In genomic region chr2:11133238-11133935, GRCh38 we compare ENCODE assay signal across 1 cellular context.
TF ChIP-seq lines count a peak whose summit lies in the region.

No MANE protein-coding gene starts in this region.

TF ChIP-seq in WTC11, 78 proteins besides CTCF, POLR2A, EP300 and RAD21 (continued from another document and continues in another):
- TF ChIP-seq, protein P1, sequence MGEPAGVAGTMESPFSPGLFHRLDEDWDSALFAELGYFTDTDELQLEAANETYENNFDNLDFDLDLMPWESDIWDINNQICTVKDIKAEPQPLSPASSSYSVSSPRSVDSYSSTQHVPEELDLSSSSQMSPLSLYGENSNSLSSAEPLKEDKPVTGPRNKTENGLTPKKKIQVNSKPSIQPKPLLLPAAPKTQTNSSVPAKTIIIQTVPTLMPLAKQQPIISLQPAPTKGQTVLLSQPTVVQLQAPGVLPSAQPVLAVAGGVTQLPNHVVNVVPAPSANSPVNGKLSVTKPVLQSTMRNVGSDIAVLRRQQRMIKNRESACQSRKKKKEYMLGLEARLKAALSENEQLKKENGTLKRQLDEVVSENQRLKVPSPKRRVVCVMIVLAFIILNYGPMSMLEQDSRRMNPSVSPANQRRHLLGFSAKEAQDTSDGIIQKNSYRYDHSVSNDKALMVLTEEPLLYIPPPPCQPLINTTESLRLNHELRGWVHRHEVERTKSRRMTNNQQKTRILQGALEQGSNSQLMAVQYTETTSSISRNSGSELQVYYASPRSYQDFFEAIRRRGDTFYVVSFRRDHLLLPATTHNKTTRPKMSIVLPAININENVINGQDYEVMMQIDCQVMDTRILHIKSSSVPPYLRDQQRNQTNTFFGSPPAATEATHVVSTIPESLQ (CRISPR knock-in tag; IDR thresholded peaks at IDR 0.05) = no peak
- TF ChIP-seq PREB (CRISPR knock-in tag; IDR thresholded peaks at IDR 0.05; ENCODE audit: borderline replicate concordance) (no peak), GABPB1 (CRISPR knock-in tag; IDR thresholded peaks at IDR 0.05) (0 out of 2 replicates have a peak, but pooled peaks have one; percentile 8), CBFB (CRISPR knock-in tag; IDR thresholded peaks at IDR 0.05; ENCODE audit: low read depth) (no peak), JUN (CRISPR knock-in tag; IDR thresholded peaks at IDR 0.05) (no peak), ZNF232 (CRISPR knock-in tag; IDR thresholded peaks at IDR 0.05) (no peak), NR2C2 (CRISPR knock-in tag; IDR thresholded peaks at IDR 0.05) (no peak), STAT6 (CRISPR knock-in tag; conservative IDR thresholded peaks at IDR 0.05; ENCODE audit: low read depth) (no peak), ZNF138 (CRISPR knock-in tag; conservative IDR thresholded peaks at IDR 0.05) (no peak), ZNF263 (CRISPR knock-in tag; IDR thresholded peaks at IDR 0.05; ENCODE audit: low read depth) (no peak), FOXK1 (CRISPR knock-in tag; IDR thresholded peaks at IDR 0.05) (no peak), ESRRA (CRISPR knock-in tag; IDR thresholded peaks at IDR 0.05; ENCODE audit: borderline replicate concordance) (no peak), ZNF423 (CRISPR knock-in tag; IDR thresholded peaks at IDR 0.05) (peak; percentile 57; the same call in 1 of the 2 replicates), SMAD4 (CRISPR knock-in tag; IDR thresholded peaks at IDR 0.05) (no peak), NR1H2 (CRISPR knock-in tag; IDR thresholded peaks at IDR 0.05) (no peak), USF1 (CRISPR knock-in tag; IDR thresholded peaks at IDR 0.05) (no peak), ERG (CRISPR knock-in tag; IDR thresholded peaks at IDR 0.05) (no peak), ELF4 (CRISPR knock-in tag; IDR thresholded peaks at IDR 0.05; ENCODE audit: low read depth) (no peak), PRDM15 (CRISPR knock-in tag; IDR thresholded peaks at IDR 0.05) (no peak), NR3C1 (CRISPR knock-in tag; conservative IDR thresholded peaks at IDR 0.05; ENCODE audit: low read depth) (no peak), NFATC4 (CRISPR knock-in tag; IDR thresholded peaks at IDR 0.05) (no peak), MLX (CRISPR knock-in tag; IDR thresholded peaks at IDR 0.05) (no peak), SOX15 (CRISPR knock-in tag; IDR thresholded peaks at IDR 0.05) (no peak), FOXP1 (CRISPR knock-in tag; IDR thresholded peaks at IDR 0.05; ENCODE audit: borderline replicate concordance) (0 out of 2 replicates have a peak, but pooled peaks have one; percentile 17), RELA (CRISPR knock-in tag; IDR thresholded peaks at IDR 0.05; ENCODE audit: borderline replicate concordance) (no peak), TEAD4 (CRISPR knock-in tag; IDR thresholded peaks at IDR 0.05) (no peak), EMX1 (CRISPR knock-in tag; IDR thresholded peaks at IDR 0.05) (no peak), RORB (CRISPR knock-in tag; IDR thresholded peaks at IDR 0.05) (no peak), PRRX2 (CRISPR knock-in tag; IDR thresholded peaks at IDR 0.05) (no peak)
- TF ChIP-seq, protein P2, sequence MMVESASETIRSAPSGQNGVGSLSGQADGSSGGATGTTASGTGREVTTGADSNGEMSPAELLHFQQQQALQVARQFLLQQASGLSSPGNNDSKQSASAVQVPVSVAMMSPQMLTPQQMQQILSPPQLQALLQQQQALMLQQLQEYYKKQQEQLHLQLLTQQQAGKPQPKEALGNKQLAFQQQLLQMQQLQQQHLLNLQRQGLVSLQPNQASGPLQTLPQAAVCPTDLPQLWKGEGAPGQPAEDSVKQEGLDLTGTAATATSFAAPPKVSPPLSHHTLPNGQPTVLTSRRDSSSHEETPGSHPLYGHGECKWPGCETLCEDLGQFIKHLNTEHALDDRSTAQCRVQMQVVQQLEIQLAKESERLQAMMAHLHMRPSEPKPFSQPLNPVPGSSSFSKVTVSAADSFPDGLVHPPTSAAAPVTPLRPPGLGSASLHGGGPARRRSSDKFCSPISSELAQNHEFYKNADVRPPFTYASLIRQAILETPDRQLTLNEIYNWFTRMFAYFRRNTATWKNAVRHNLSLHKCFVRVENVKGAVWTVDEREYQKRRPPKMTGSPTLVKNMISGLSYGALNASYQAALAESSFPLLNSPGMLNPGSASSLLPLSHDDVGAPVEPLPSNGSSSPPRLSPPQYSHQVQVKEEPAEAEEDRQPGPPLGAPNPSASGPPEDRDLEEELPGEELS (CRISPR knock-in tag; IDR thresholded peaks at IDR 0.05) = no peak
- TF ChIP-seq, protein P3, sequence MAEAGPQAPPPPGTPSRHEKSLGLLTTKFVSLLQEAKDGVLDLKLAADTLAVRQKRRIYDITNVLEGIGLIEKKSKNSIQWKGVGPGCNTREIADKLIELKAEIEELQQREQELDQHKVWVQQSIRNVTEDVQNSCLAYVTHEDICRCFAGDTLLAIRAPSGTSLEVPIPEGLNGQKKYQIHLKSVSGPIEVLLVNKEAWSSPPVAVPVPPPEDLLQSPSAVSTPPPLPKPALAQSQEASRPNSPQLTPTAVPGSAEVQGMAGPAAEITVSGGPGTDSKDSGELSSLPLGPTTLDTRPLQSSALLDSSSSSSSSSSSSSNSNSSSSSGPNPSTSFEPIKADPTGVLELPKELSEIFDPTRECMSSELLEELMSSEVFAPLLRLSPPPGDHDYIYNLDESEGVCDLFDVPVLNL (CRISPR knock-in tag; IDR thresholded peaks at IDR 0.05; ENCODE audit: borderline replicate concordance, low read depth) = peak; percentile 43; the same call in 1 of the 2 replicates
- TF ChIP-seq, protein P4, sequence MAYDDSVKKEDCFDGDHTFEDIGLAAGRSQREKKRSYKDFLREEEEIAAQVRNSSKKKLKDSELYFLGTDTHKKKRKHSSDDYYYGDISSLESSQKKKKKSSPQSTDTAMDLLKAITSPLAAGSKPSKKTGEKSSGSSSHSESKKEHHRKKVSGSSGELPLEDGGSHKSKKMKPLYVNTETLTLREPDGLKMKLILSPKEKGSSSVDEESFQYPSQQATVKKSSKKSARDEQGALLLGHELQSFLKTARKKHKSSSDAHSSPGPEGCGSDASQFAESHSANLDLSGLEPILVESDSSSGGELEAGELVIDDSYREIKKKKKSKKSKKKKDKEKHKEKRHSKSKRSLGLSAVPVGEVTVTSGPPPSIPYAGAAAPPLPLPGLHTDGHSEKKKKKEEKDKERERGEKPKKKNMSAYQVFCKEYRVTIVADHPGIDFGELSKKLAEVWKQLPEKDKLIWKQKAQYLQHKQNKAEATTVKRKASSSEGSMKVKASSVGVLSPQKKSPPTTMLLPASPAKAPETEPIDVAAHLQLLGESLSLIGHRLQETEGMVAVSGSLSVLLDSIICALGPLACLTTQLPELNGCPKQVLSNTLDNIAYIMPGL (CRISPR knock-in tag; IDR thresholded peaks at IDR 0.05) = no peak
- TF ChIP-seq, protein P5, sequence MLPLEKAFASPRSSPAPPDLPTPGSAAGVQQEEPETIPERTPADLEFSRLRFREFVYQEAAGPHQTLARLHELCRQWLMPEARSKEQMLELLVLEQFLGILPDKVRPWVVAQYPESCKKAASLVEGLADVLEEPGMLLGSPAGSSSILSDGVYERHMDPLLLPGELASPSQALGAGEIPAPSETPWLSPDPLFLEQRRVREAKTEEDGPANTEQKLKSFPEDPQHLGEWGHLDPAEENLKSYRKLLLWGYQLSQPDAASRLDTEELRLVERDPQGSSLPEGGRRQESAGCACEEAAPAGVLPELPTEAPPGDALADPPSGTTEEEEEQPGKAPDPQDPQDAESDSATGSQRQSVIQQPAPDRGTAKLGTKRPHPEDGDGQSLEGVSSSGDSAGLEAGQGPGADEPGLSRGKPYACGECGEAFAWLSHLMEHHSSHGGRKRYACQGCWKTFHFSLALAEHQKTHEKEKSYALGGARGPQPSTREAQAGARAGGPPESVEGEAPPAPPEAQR (CRISPR knock-in tag; IDR thresholded peaks at IDR 0.05) = no peak
- TF ChIP-seq, protein P6, sequence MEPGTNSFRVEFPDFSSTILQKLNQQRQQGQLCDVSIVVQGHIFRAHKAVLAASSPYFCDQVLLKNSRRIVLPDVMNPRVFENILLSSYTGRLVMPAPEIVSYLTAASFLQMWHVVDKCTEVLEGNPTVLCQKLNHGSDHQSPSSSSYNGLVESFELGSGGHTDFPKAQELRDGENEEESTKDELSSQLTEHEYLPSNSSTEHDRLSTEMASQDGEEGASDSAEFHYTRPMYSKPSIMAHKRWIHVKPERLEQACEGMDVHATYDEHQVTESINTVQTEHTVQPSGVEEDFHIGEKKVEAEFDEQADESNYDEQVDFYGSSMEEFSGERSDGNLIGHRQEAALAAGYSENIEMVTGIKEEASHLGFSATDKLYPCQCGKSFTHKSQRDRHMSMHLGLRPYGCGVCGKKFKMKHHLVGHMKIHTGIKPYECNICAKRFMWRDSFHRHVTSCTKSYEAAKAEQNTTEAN (CRISPR knock-in tag; IDR thresholded peaks at IDR 0.05) = peak; percentile 95
- TF ChIP-seq, protein P7, sequence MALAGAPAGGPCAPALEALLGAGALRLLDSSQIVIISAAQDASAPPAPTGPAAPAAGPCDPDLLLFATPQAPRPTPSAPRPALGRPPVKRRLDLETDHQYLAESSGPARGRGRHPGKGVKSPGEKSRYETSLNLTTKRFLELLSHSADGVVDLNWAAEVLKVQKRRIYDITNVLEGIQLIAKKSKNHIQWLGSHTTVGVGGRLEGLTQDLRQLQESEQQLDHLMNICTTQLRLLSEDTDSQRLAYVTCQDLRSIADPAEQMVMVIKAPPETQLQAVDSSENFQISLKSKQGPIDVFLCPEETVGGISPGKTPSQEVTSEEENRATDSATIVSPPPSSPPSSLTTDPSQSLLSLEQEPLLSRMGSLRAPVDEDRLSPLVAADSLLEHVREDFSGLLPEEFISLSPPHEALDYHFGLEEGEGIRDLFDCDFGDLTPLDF (CRISPR knock-in tag; IDR thresholded peaks at IDR 0.05) = no peak
